12 cellular contexts compared by ENCODE assay signal in the genomic region with DNA sequence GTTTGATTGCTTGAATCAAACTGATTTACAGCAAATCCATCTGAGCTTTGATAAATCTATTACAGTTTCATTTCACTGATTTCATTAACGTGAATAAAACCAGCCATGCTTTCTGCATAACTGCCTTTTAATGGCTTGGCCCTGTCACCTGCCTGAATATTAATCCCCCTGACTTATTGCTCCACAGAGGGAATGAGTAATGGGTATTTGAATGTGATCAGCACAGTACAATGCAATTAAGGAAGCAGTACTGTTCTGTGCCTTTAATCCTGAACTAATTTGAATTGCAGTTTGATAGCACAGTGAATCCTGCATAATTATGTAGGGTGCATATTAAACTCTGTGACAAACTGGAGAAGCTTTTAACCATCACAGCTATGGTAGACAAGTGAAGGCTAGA.
"Had no signal": no experiment of that assay in that cellular context is flagged by ENCODE, and none has a peak within 500 bp of the region (broad histone marks: within the 10 kb centered on the region; RNA-seq: fewer than 3 reads in every experiment).

No MANE protein-coding gene starts in this region.

- H3K4me3 ChIP-seq: MG63, SK-N-MC had no signal

- H3K27ac ChIP-seq: SK-N-MC, VCaP had no signal

- FAIRE-seq: bronchial epithelial cell had no signal

- H3K27me3 ChIP-seq: MG63 had no signal

- H3K9me3 ChIP-seq: MG63 had no signal

- H3K36me3 ChIP-seq: MG63 had no signal

- DNase-seq: activated CD4-positive, CD25-positive, alpha-beta regulatory T cell; activated CD8-positive, alpha-beta memory T cell treated with anti-CD3 and anti-CD28 coated beads for 24 hours; activated effector memory CD4-positive, alpha-beta T cell treated with anti-CD3 and anti-CD28 coated beads, Interleukin-2, amount 50 U/mL, for 16 hours; activated naive CD8-positive, alpha-beta T cell treated with anti-CD3 and anti-CD28 coated beads, Interleukin-2, amount 50 U/mL, for 24 hours; activated T-cell treated with anti-CD3 and anti-CD28 coated beads, Interleukin-2, amount 50 U/mL, for 4 hours; MG63; NCI-H1417 treated with DMSO at 0.1 percent for 48 hours; NCI-H2029; T1000 had no signal
